Comparison of ENCODE assay signal across 24 cellular contexts in genomic region chr5:60206234-60206633, GRCh38.
"Had no signal": no experiment of that assay in that cellular context is flagged by ENCODE, and none has a peak within 500 bp of the region (broad histone marks: within the 10 kb centered on the region; RNA-seq: fewer than 3 reads in every experiment).

No MANE protein-coding gene starts in this region.

- H3K9me3 ChIP-seq: ovary, psoas muscle, stomach, thoracic aorta, thyroid gland, tibial nerve, upper lobe of left lung, vagina had no signal

- H3K27ac ChIP-seq: ovary, parathyroid adenoma, psoas muscle, skin epidermis, stomach, thyroid gland, tibial nerve, vagina had no signal

- H3K36me3 ChIP-seq: ovary, stomach, thoracic aorta, thyroid gland, tibial nerve, upper lobe of left lung, vagina had no signal

- H2AFZ ChIP-seq: parathyroid adenoma had no signal

- H3K4me1 ChIP-seq: parathyroid adenoma, psoas muscle, stomach, thyroid gland, tibial nerve, vagina had no signal

- ATAC-seq: naive thymus-derived CD8-positive, alpha-beta T cell; natural killer cell treated with Interleukin-12 subunit alpha and Interleukin-12 subunit beta and Interleukin-15 and Interleukin-18, amount 100 ng/mL, for 72 hours; psoas muscle; stimulated activated effector memory CD8-positive, alpha-beta T cell treated with anti-CD3 and anti-CD28 coated beads, Interleukin-12 subunit alpha, Interleukin-12 subunit beta, amount 100 ng/mL, for 72 hours had no signal

- H3K4me3 ChIP-seq: ovary, psoas muscle, skin epidermis, stomach, thoracic aorta, thyroid gland, tibial nerve, upper lobe of left lung, vagina had no signal

- H3K9ac ChIP-seq: parathyroid adenoma had no signal

- H3K27me3 ChIP-seq: ovary, stomach, thyroid gland, tibial nerve, upper lobe of left lung, vagina had no signal

- FAIRE-seq: urothelium cell line had no signal

- DNase-seq: naive thymus-derived CD8-positive, alpha-beta T cell; nephron progenitor cell; occipital lobe; ovary; psoas muscle; right cardiac atrium; stimulated activated CD4-positive, alpha-beta T cell treated with anti-CD3 and anti-CD28 coated beads, Interleukin-15, amount 100 ng/mL, for 24 hours; stimulated activated CD4-positive, alpha-beta T cell treated with anti-CD3 and anti-CD28 coated beads, Interleukin-2, amount 100 ng/mL, for 24 hours; stimulated activated CD4-positive, alpha-beta T cell treated with anti-CD3 and anti-CD28 coated beads, Interleukin-2, amount 100 ng/mL, for 48 hours; stimulated activated CD4-positive, alpha-beta T cell treated with anti-CD3 and anti-CD28 coated beads, Interleukin-4, amount 100 ng/mL, for 24 hours; stimulated activated naive B cell treated with anti-CD40 and anti-IgM and Interleukin-4, amounts not matched to agents 10 μg/mL and 1 μg/mL and 100 μg/mL, for 72 hours; stimulated activated naive CD4-positive, alpha-beta T cell treated with Interleukin-2 at 50 U/mL for 16 hours; stomach; thyroid gland; trophoblast cell had no signal

- H3K79me2 ChIP-seq: parathyroid adenoma had no signal
